Comparison of ENCODE assay signal across 1 cellular context in genomic region chr4:75251547-75251946, GRCh38.
TF ChIP-seq lines count a peak whose summit lies in the region.

No MANE protein-coding gene starts in this region.

TF ChIP-seq in GM12878, 131 proteins besides CTCF, POLR2A, EP300 and RAD21 (continued from another document):
- TF ChIP-seq E2F8 (IDR thresholded peaks at IDR 0.05; ENCODE audit: low read depth, partially characterized antibody) (no peak), MEF2B (IDR thresholded peaks at IDR 0.05; ENCODE audit: partially characterized antibody, poor library complexity, severe bottlenecking) (peak; percentile 89), FOXK2 (IDR thresholded peaks at IDR 0.05) (no peak), CHD2 (IDR thresholded peaks at IDR 0.05; ENCODE audit: borderline replicate concordance, low read depth, low read length) (no peak), RB1 (IDR thresholded peaks at IDR 0.05; ENCODE audit: borderline replicate concordance) (no peak), STAT1 (conservative IDR thresholded peaks at IDR 0.05) (no peak), POLR2AphosphoS2 (IDR thresholded peaks at IDR 0.05; ENCODE audit: low read depth, low read length) (no peak), DPF2 (IDR thresholded peaks at IDR 0.05) (0 out of 2 replicates have a peak, but pooled peaks have one; percentile 50), NFXL1 (IDR thresholded peaks at IDR 0.05; ENCODE audit: borderline replicate concordance) (no peak), MTA2 (IDR thresholded peaks at IDR 0.05; ENCODE audit: low read depth) (peak; percentile 28; the same call in 1 of the 2 replicates)
